16 cellular contexts compared by ENCODE assay signal in genomic region chr20:59033616-59034165, GRCh38. TPM values are rescaled to one million over a fixed set of nuclear protein-coding genes. Genes with fewer than 3 reads are reported as not detected.
DNase-seq lines count a peak whose midpoint lies in the region; ATAC-seq and TF ChIP-seq lines count a peak whose summit lies in the region.
"Had no signal": no experiment of that assay in that cellular context is flagged by ENCODE, and none has a peak within 500 bp of the region (broad histone marks: within the 10 kb centered on the region; RNA-seq: fewer than 3 reads in every experiment).

No MANE protein-coding gene starts in this region.

- peaks cover 15% of the 10 kb centered on the region for H3K27me3 Mint-ChIP-seq in GM23338 (ENCODE audit: insufficient read depth, low read depth, poor library complexity)
- H3K27me3 Mint-ChIP-seq: stimulated activated naive B cell treated with anti-CD40 and anti-IgM and Interleukin-4, amounts not matched to agents 10 μg/mL and 1 μg/mL and 100 μg/mL, for 72 hours had no signal

- H3K4me3 ChIP-seq in GM23338 (no peak overlapping the region), OCI-LY3 (ENCODE audit: low read length) (no peak overlapping the region), osteoblast (ENCODE audit: insufficient read depth, low read length) (no peak overlapping the region)

- H3K36me3 ChIP-seq in GM23338 (ENCODE audit: insufficient read depth) = peaks cover 48% of the 10 kb centered on the region
- H3K36me3 ChIP-seq in OCI-LY3 (replicated peaks; ENCODE audit: low read depth, low read length) = peaks cover 67% of the 10 kb centered on the region
- peaks cover 52% of the 10 kb centered on the region for H3K36me3 ChIP-seq in osteoblast (ENCODE audit: insufficient read depth, low read length)
- H3K36me3 ChIP-seq: ovary had no signal

- H3K27ac ChIP-seq in GM23338 (ENCODE audit: low read depth) = no peak overlapping the region
- no peak overlapping the region for H3K27ac ChIP-seq in OCI-LY3 (ENCODE audit: low read length)
- H3K27ac ChIP-seq in epithelial cell of prostate = peak overlapping the region; percentile 79
- no peak overlapping the region for H3K27ac ChIP-seq in osteoblast (ENCODE audit: low read depth, low read length)

- no peak for ATAC-seq in GM23338
- ATAC-seq: A549; stimulated activated naive B cell treated with anti-CD40 and anti-IgM and Interleukin-4, amounts not matched to agents 10 μg/mL and 1 μg/mL and 100 μg/mL, for 72 hours had no signal

- H3K4me1 Mint-ChIP-seq in GM23338 = peaks cover 10% of the 10 kb centered on the region; the same call in 2 of the 3 replicates

- H3K4me1 ChIP-seq in GM23338 (ENCODE audit: insufficient read depth) = peaks cover 19% of the 10 kb centered on the region
- H3K4me1 ChIP-seq in OCI-LY3 (ENCODE audit: low read length) = peaks cover 38% of the 10 kb centered on the region
- H3K4me1 ChIP-seq in osteoblast (ENCODE audit: insufficient read depth, low read length) = peaks cover 32% of the 10 kb centered on the region

- peaks cover 25% of the 10 kb centered on the region for H4K20me1 ChIP-seq in GM23338 (replicated peaks; ENCODE audit: insufficient read depth)
- peaks cover 21% of the 10 kb centered on the region for H4K20me1 ChIP-seq in OCI-LY3 (ENCODE audit: insufficient read depth, low read length)
- peaks cover 12% of the 10 kb centered on the region for H4K20me1 ChIP-seq in osteoblast (ENCODE audit: insufficient read depth, low read length)

- H3K9ac ChIP-seq in OCI-LY3 (ENCODE audit: low read length) = no peak overlapping the region

- 0 out of 2 replicates have a peak, but pooled peaks cover 3% of the 10 kb centered on the region for H3F3A ChIP-seq in GM23338 (replicated peaks; ENCODE audit: low read depth)

- no peak overlapping the region for H3K4me2 ChIP-seq in GM23338
- peak overlapping the region; percentile 95; the same call in 1 of the 2 replicates for H3K4me2 ChIP-seq in OCI-LY3 (ENCODE audit: low read length)
- H3K4me2 ChIP-seq in osteoblast (ENCODE audit: insufficient read depth, low read length) = no peak overlapping the region

- H3K9me3 ChIP-seq in OCI-LY3 (ENCODE audit: insufficient read depth, low read length) = no peaks in the 10 kb centered on the region
- H3K9me3 ChIP-seq in osteoblast (ENCODE audit: low read depth, low read length) = no peaks in the 10 kb centered on the region
- H3K9me3 ChIP-seq: A549, ovary had no signal

- H3K79me2 ChIP-seq in GM23338 (replicated peaks; ENCODE audit: insufficient read depth) (peaks cover 48% of the 10 kb centered on the region), OCI-LY3 (ENCODE audit: low read length) (peaks cover 63% of the 10 kb centered on the region), osteoblast (ENCODE audit: insufficient read depth, low read length) (peaks cover 65% of the 10 kb centered on the region)

- H2AFZ ChIP-seq in GM23338 (no peak overlapping the region), OCI-LY3 (ENCODE audit: low read depth, low read length) (no peak overlapping the region), osteoblast (ENCODE audit: low read length) (no peak overlapping the region)

- DNase-seq in NCI-H510A treated with DMSO at 0.1 percent for 48 hours (lab: John Stamatoyannopoulos, UW) (peak; percentile 15), NCI-H510A (lab: John Stamatoyannopoulos, UW) (no peak), GM23338 (ENCODE audit: low spot score) (no peak), epithelial cell of prostate (ENCODE audit: low read depth, low spot score) (no peak), HPDE6-E6E7 (ENCODE audit: extremely low spot score) (no peak), osteoblast (ENCODE audit: insufficient read length, low spot score, missing footprints) (no peak)
- DNase-seq in activated effector memory CD4-positive, alpha-beta T cell treated with Interleukin-2 at 50 U/mL for 16 hours = no peak
- DNase-seq: COR-L47; GF-D8; NCI-H526; ovary; Right ventricle myocardium superior; stimulated activated naive B cell treated with anti-CD40 and anti-IgM and Interleukin-4, amounts not matched to agents 10 μg/mL and 1 μg/mL and 100 μg/mL, for 72 hours had no signal

- peaks cover 68% of the 10 kb centered on the region for H3K36me3 Mint-ChIP-seq in GM23338 (ENCODE audit: low read depth)

- no peaks in the 10 kb centered on the region for H3K9me3 Mint-ChIP-seq in GM23338
- H3K9me3 Mint-ChIP-seq: stimulated activated naive B cell treated with anti-CD40 and anti-IgM and Interleukin-4, amounts not matched to agents 10 μg/mL and 1 μg/mL and 100 μg/mL, for 72 hours had no signal

- no peaks in the 10 kb centered on the region for H3K9me2 ChIP-seq in GM23338 (ENCODE audit: insufficient read depth)

- H3K4me3 Mint-ChIP-seq in GM23338 = peak overlapping the region; percentile 13; the same call in 2 of the 3 replicates

- H3K27ac Mint-ChIP-seq in GM23338 = no peak overlapping the region
- H3K27ac Mint-ChIP-seq: stimulated activated naive B cell treated with anti-CD40 and anti-IgM and Interleukin-4, amounts not matched to agents 10 μg/mL and 1 μg/mL and 100 μg/mL, for 72 hours had no signal

- no peak for TF ChIP-seq CTCF in GM23338 (conservative IDR thresholded peaks at IDR 0.05; ENCODE audit: low read depth in 2 of 2)
- TF ChIP-seq CTCF in OCI-LY3 (IDR thresholded peaks at IDR 0.05; ENCODE audit: low read depth, low read length) = no peak
- no peak for TF ChIP-seq CTCF in osteoblast (IDR thresholded peaks at IDR 0.05; ENCODE audit: extremely low read depth, low read depth, low read length)

- H3K27me3 ChIP-seq in GM23338 (ENCODE audit: insufficient read depth) = 0 out of 2 replicates have a peak, but pooled peaks cover 4% of the 10 kb centered on the region
- no peaks in the 10 kb centered on the region for H3K27me3 ChIP-seq in OCI-LY3 (ENCODE audit: low read depth, low read length)
- no peaks in the 10 kb centered on the region for H3K27me3 ChIP-seq in osteoblast (ENCODE audit: insufficient read depth, low read length)
- H3K27me3 ChIP-seq: ovary had no signal

TF ChIP-seq in GM23338, 12 proteins besides CTCF, POLR2A, EP300 and RAD21:
- TF ChIP-seq ZNF331 (CRISPR knock-in tag; IDR thresholded peaks at IDR 0.05; ENCODE audit: low read depth) (no peak), EZH2 (IDR thresholded peaks at IDR 0.05; ENCODE audit: low read depth, unreplicated experiment) (no peak), EZH2phosphoT487 (IDR thresholded peaks at IDR 0.05; ENCODE audit: unreplicated experiment) (no peak), POLR2AphosphoS5 (IDR thresholded peaks at IDR 0.05; ENCODE audit: low read depth) (no peak), NANOG (IDR thresholded peaks at IDR 0.05; ENCODE audit: borderline replicate concordance) (no peak), JUNB (IDR thresholded peaks at IDR 0.05; ENCODE audit: unreplicated experiment) (no peak), ZNF114 (CRISPR knock-in tag; IDR thresholded peaks at IDR 0.05) (no peak)
- TF ChIP-seq, protein P1, sequence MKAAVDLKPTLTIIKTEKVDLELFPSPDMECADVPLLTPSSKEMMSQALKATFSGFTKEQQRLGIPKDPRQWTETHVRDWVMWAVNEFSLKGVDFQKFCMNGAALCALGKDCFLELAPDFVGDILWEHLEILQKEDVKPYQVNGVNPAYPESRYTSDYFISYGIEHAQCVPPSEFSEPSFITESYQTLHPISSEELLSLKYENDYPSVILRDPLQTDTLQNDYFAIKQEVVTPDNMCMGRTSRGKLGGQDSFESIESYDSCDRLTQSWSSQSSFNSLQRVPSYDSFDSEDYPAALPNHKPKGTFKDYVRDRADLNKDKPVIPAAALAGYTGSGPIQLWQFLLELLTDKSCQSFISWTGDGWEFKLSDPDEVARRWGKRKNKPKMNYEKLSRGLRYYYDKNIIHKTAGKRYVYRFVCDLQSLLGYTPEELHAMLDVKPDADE (IDR thresholded peaks at IDR 0.05) = no peak
- TF ChIP-seq, protein P2, sequence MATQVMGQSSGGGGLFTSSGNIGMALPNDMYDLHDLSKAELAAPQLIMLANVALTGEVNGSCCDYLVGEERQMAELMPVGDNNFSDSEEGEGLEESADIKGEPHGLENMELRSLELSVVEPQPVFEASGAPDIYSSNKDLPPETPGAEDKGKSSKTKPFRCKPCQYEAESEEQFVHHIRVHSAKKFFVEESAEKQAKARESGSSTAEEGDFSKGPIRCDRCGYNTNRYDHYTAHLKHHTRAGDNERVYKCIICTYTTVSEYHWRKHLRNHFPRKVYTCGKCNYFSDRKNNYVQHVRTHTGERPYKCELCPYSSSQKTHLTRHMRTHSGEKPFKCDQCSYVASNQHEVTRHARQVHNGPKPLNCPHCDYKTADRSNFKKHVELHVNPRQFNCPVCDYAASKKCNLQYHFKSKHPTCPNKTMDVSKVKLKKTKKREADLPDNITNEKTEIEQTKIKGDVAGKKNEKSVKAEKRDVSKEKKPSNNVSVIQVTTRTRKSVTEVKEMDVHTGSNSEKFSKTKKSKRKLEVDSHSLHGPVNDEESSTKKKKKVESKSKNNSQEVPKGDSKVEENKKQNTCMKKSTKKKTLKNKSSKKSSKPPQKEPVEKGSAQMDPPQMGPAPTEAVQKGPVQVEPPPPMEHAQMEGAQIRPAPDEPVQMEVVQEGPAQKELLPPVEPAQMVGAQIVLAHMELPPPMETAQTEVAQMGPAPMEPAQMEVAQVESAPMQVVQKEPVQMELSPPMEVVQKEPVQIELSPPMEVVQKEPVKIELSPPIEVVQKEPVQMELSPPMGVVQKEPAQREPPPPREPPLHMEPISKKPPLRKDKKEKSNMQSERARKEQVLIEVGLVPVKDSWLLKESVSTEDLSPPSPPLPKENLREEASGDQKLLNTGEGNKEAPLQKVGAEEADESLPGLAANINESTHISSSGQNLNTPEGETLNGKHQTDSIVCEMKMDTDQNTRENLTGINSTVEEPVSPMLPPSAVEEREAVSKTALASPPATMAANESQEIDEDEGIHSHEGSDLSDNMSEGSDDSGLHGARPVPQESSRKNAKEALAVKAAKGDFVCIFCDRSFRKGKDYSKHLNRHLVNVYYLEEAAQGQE (IDR thresholded peaks at IDR 0.05; ENCODE audit: unreplicated experiment) = no peak

RNA-seq across cellular contexts. Expression of gene ATP5F1E, which starts 1.6 kb away (rescaled TPM):
- total RNA-seq in GM23338 (2014; rRNA removed; shearing (Covaris generic)) = 8.5 and 12.9 TPM in 2 replicates
- 211 and 233 TPM in 2 replicates for polyA plus RNA-seq in GM23338 (2016; fragmentation: Nextera tagmentation; extraction: Ambion mirVana)
- 19.5 and 23.0 TPM in 2 replicates for total RNA-seq in osteoblast

RNA-seq across cellular contexts. Expression of gene PRELID3B, which starts 8.9 kb away (rescaled TPM):
- total RNA-seq in GM23338 (2014; rRNA removed; shearing (Covaris generic)) = 43.6 and 47.4 TPM in 2 replicates
- polyA plus RNA-seq in GM23338 (2016; fragmentation: Nextera tagmentation; extraction: Ambion mirVana) = 33.4 and 42.7 TPM in 2 replicates
- 68.4 and 72.2 TPM in 2 replicates for total RNA-seq in osteoblast

RNA-seq across cellular contexts. Expression of gene TUBB1, which starts 14.5 kb away (rescaled TPM):
- not detected in 2 replicates for total RNA-seq in GM23338 (2014; rRNA removed; shearing (Covaris generic))
- polyA plus RNA-seq in GM23338 (2016; fragmentation: Nextera tagmentation; extraction: Ambion mirVana) = not detected in 2 replicates
- total RNA-seq in osteoblast = not detected in 2 replicates
- total RNA-seq: ureter had no signal

RNA-seq across cellular contexts. Expression of gene CTSZ, which starts 26.6 kb away (rescaled TPM):
- 41.4 and 47.7 TPM in 2 replicates for total RNA-seq in GM23338 (2014; rRNA removed; shearing (Covaris generic))
- polyA plus RNA-seq in GM23338 (2016; fragmentation: Nextera tagmentation; extraction: Ambion mirVana) = 0.58 and 0.63 TPM in 2 replicates
- total RNA-seq in osteoblast = 223 and 264 TPM in 2 replicates

RNA-seq across cellular contexts. Expression of gene NELFCD, which starts 52.6 kb away (rescaled TPM):
- 67.0 and 75.8 TPM in 2 replicates for total RNA-seq in GM23338 (2014; rRNA removed; shearing (Covaris generic))
- 52.1 and 52.9 TPM in 2 replicates for polyA plus RNA-seq in GM23338 (2016; fragmentation: Nextera tagmentation; extraction: Ambion mirVana)
- total RNA-seq in osteoblast = 41.3 and 46.7 TPM in 2 replicates
